In the genomic region with DNA sequence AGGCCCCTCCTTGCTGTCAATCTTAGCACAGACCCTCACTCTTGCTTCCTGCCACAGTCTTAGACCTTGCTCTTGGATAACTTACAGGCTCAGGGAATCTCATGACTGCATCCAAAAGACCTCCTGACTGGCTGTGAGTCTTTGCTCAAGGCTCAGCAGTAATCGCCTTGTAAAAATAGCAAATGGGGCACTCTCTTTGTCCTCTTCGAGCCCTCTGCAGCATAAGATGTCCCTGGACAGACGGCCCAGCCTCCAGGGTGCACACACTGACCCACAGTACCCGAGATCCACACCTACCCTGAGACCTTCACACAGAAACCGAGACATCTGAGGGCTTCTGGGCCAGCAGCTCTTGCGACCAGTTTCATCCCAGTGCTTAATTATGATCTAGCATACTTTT, we compare ENCODE assay signal across 1 cellular context.
TF ChIP-seq lines count a peak whose summit lies in the region.

No MANE protein-coding gene starts in this region.

TF ChIP-seq in GM23338, 12 proteins besides CTCF, POLR2A, EP300 and RAD21 (continued from another document):
- TF ChIP-seq, protein P1, sequence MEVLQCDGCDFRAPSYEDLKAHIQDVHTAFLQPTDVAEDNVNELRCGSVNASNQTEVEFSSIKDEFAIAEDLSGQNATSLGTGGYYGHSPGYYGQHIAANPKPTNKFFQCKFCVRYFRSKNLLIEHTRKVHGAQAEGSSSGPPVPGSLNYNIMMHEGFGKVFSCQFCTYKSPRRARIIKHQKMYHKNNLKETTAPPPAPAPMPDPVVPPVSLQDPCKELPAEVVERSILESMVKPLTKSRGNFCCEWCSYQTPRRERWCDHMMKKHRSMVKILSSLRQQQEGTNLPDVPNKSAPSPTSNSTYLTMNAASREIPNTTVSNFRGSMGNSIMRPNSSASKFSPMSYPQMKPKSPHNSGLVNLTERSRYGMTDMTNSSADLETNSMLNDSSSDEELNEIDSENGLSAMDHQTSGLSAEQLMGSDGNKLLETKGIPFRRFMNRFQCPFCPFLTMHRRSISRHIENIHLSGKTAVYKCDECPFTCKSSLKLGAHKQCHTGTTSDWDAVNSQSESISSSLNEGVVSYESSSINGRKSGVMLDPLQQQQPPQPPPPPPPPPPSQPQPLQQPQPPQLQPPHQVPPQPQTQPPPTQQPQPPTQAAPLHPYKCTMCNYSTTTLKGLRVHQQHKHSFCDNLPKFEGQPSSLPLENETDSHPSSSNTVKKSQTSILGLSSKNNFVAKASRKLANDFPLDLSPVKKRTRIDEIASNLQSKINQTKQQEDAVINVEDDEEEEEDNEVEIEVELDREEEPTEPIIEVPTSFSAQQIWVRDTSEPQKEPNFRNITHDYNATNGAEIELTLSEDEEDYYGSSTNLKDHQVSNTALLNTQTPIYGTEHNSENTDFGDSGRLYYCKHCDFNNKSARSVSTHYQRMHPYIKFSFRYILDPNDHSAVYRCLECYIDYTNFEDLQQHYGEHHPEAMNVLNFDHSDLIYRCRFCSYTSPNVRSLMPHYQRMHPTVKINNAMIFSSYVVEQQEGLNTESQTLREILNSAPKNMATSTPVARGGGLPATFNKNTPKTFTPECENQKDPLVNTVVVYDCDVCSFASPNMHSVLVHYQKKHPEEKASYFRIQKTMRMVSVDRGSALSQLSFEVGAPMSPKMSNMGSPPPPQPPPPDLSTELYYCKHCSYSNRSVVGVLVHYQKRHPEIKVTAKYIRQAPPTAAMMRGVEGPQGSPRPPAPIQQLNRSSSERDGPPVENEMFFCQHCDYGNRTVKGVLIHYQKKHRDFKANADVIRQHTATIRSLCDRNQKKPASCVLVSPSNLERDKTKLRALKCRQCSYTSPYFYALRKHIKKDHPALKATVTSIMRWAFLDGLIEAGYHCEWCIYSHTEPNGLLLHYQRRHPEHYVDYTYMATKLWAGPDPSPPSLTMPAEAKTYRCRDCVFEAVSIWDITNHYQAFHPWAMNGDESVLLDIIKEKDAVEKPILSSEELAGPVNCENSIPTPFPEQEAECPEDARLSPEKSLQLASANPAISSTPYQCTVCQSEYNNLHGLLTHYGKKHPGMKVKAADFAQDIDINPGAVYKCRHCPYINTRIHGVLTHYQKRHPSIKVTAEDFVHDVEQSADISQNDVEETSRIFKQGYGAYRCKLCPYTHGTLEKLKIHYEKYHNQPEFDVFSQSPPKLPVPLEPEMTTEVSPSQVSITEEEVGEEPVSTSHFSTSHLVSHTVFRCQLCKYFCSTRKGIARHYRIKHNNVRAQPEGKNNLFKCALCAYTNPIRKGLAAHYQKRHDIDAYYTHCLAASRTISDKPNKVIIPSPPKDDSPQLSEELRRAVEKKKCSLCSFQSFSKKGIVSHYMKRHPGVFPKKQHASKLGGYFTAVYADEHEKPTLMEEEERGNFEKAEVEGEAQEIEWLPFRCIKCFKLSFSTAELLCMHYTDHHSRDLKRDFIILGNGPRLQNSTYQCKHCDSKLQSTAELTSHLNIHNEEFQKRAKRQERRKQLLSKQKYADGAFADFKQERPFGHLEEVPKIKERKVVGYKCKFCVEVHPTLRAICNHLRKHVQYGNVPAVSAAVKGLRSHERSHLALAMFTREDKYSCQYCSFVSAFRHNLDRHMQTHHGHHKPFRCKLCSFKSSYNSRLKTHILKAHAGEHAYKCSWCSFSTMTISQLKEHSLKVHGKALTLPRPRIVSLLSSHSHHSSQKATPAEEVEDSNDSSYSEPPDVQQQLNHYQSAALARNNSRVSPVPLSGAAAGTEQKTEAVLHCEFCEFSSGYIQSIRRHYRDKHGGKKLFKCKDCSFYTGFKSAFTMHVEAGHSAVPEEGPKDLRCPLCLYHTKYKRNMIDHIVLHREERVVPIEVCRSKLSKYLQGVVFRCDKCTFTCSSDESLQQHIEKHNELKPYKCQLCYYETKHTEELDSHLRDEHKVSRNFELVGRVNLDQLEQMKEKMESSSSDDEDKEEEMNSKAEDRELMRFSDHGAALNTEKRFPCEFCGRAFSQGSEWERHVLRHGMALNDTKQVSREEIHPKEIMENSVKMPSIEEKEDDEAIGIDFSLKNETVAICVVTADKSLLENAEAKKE (CRISPR knock-in tag; IDR thresholded peaks at IDR 0.05): no peak
- TF ChIP-seq, protein P2, sequence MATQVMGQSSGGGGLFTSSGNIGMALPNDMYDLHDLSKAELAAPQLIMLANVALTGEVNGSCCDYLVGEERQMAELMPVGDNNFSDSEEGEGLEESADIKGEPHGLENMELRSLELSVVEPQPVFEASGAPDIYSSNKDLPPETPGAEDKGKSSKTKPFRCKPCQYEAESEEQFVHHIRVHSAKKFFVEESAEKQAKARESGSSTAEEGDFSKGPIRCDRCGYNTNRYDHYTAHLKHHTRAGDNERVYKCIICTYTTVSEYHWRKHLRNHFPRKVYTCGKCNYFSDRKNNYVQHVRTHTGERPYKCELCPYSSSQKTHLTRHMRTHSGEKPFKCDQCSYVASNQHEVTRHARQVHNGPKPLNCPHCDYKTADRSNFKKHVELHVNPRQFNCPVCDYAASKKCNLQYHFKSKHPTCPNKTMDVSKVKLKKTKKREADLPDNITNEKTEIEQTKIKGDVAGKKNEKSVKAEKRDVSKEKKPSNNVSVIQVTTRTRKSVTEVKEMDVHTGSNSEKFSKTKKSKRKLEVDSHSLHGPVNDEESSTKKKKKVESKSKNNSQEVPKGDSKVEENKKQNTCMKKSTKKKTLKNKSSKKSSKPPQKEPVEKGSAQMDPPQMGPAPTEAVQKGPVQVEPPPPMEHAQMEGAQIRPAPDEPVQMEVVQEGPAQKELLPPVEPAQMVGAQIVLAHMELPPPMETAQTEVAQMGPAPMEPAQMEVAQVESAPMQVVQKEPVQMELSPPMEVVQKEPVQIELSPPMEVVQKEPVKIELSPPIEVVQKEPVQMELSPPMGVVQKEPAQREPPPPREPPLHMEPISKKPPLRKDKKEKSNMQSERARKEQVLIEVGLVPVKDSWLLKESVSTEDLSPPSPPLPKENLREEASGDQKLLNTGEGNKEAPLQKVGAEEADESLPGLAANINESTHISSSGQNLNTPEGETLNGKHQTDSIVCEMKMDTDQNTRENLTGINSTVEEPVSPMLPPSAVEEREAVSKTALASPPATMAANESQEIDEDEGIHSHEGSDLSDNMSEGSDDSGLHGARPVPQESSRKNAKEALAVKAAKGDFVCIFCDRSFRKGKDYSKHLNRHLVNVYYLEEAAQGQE (IDR thresholded peaks at IDR 0.05; ENCODE audit: unreplicated experiment): no peak
- TF ChIP-seq ZNF114 (CRISPR knock-in tag; IDR thresholded peaks at IDR 0.05) (no peak), EZH2 (IDR thresholded peaks at IDR 0.05; ENCODE audit: low read depth, unreplicated experiment) (no peak)
